22 cellular contexts compared by ENCODE assay signal in genomic region chr5:16570121-16570815, GRCh38. TPM values are rescaled to one million over a fixed set of nuclear protein-coding genes. Genes with fewer than 3 reads are reported as not detected.
DNase-seq lines count a peak whose midpoint lies in the region; ATAC-seq and TF ChIP-seq lines count a peak whose summit lies in the region.
"Had no signal": no experiment of that assay in that cellular context is flagged by ENCODE, and none has a peak within 500 bp of the region (broad histone marks: within the 10 kb centered on the region; RNA-seq: fewer than 3 reads in every experiment).

No MANE protein-coding gene starts in this region.

- CTCF ChIA-PET in MCF 10A (lab: Yijun Ruan, JAX), result interaction anchor here (0.5 to 5.4 kb wide), 5 partner anchors 18 to 620 kb away, joined by 3 to 45 read pairs (median 7); no protein-coding TSS in a partner anchor

- H3K36me3 Mint-ChIP-seq in MCF 10A (ENCODE audit: insufficient read depth, unreplicated experiment), result no peaks in the 10 kb centered on the region
- H3K36me3 Mint-ChIP-seq in effector memory CD8-positive, alpha-beta T cell (ENCODE audit: insufficient read depth), result no peaks in the 10 kb centered on the region
- H3K36me3 Mint-ChIP-seq: type B pancreatic cell had no signal

- no peaks in the 10 kb centered on the region for H3K27me3 ChIP-seq in breast epithelium
- no peaks in the 10 kb centered on the region for H3K27me3 ChIP-seq in adipocyte (replicated peaks; ENCODE audit: control insufficient read depth, insufficient read depth, low read length)
- H3K27me3 ChIP-seq: colonic mucosa had no signal

- H3K4me3 ChIP-seq in breast epithelium (no peak overlapping the region), adipocyte (ENCODE audit: low read length) (no peak overlapping the region), fibroblast of pulmonary artery (replicated peaks; ENCODE audit: low read depth, low read length) (no peak overlapping the region)
- H3K4me3 ChIP-seq: colonic mucosa had no signal

- no peak for ATAC-seq in effector memory CD8-positive, alpha-beta T cell (replicated peaks)
- ATAC-seq: activated T-helper 17 cell treated with anti-CD3 and anti-CD28 coated beads, Interleukin-2, amount 50 U/mL, for 72 hours had no signal

- H3K27ac Mint-ChIP-seq in MCF 10A (ENCODE audit: low read depth, unreplicated experiment), result no peak overlapping the region
- H3K27ac Mint-ChIP-seq in effector memory CD8-positive, alpha-beta T cell, result peak overlapping the region in 1 of 2 donors; percentile 6
- H3K27ac Mint-ChIP-seq: activated T-helper 17 cell treated with anti-CD3 and anti-CD28 coated beads, Interleukin-2, amount 50 U/mL, for 72 hours; nephron; progenitor cell of endocrine pancreas; type B pancreatic cell had no signal

- H3K9me3 ChIP-seq in breast epithelium, result no peaks in the 10 kb centered on the region
- H3K9me3 ChIP-seq in adipocyte (ENCODE audit: control insufficient read depth, low read length), result no peaks in the 10 kb centered on the region
- H3K9me3 ChIP-seq: colonic mucosa had no signal

- no peak overlapping the region for H3K27ac ChIP-seq in breast epithelium
- H3K27ac ChIP-seq: colonic mucosa had no signal

- intact Hi-C loops in MCF 10A (cut with micrococcal nuclease), result no loop called here
- intact Hi-C loops in breast epithelium (cut with DNase I; ENCODE audit: low total_unique reads), result no loop called here
- intact Hi-C loops in posterior cingulate gyrus (cut with DNase I), result no loop called here

- H3K9me3 Mint-ChIP-seq in MCF 10A (ENCODE audit: unreplicated experiment), result no peaks in the 10 kb centered on the region
- H3K9me3 Mint-ChIP-seq in effector memory CD8-positive, alpha-beta T cell, result no peaks in the 10 kb centered on the region
- H3K9me3 Mint-ChIP-seq: activated T-helper 17 cell treated with anti-CD3 and anti-CD28 coated beads, Interleukin-2, amount 50 U/mL, for 72 hours; CD4-positive, alpha-beta memory T cell; nephron had no signal

- DNase-seq in MCF 10A (ENCODE audit: unreplicated experiment) (peak; percentile 66), breast epithelium (ENCODE audit: low spot score in 2 of 2) (no peak), adipocyte (ENCODE audit: low read depth) (peak; percentile 36), fibroblast of pulmonary artery (ENCODE audit: low read depth) (peak; percentile 44), COLO829 (ENCODE audit: low spot score) (no peak), posterior cingulate gyrus (no peak), cerebellar nuclear complex (lab: John Stamatoyannopoulos, UW) (no peak)
- no peak for DNase-seq in effector memory CD8-positive, alpha-beta T cell
- DNase-seq: activated CD4-positive, CD25-positive, alpha-beta regulatory T cell treated with anti-CD3 and anti-CD28 coated beads, Interleukin-2, amount 50 U/mL, for 72 hours; amygdala; CD4-positive, alpha-beta memory T cell; colonic mucosa; DND-41; islet precursor cell; mesenchymal stem cell; MV-4-11; NCI-H2029; NCI-H510A had no signal

- TF ChIP-seq CTCF in MCF 10A (IDR thresholded peaks at IDR 0.05; ENCODE audit: unreplicated experiment) (no peak), breast epithelium (IDR thresholded peaks at IDR 0.05) (no peak), fibroblast of pulmonary artery (IDR thresholded peaks at IDR 0.05; ENCODE audit: low read length, missing control alignments) (no peak)

- TF ChIP-seq POLR2A in breast epithelium (IDR thresholded peaks at IDR 0.05), result no peak

- H3K9ac ChIP-seq in adipocyte (ENCODE audit: low read length), result no peak overlapping the region

- H3K4me3 Mint-ChIP-seq in MCF 10A (ENCODE audit: unreplicated experiment), result no peak overlapping the region
- no peak overlapping the region for H3K4me3 Mint-ChIP-seq in effector memory CD8-positive, alpha-beta T cell
- H3K4me3 Mint-ChIP-seq: activated T-helper 17 cell treated with anti-CD3 and anti-CD28 coated beads, Interleukin-2, amount 50 U/mL, for 72 hours; nephron; type B pancreatic cell had no signal

- H3K36me3 ChIP-seq in breast epithelium, result no peaks in the 10 kb centered on the region
- peaks cover 5% of the 10 kb centered on the region for H3K36me3 ChIP-seq in adipocyte (ENCODE audit: control insufficient read depth, insufficient read depth, low read length, severe bottlenecking)
- H3K36me3 ChIP-seq: colonic mucosa had no signal

- BruUV-seq in MCF 10A (replicated peaks; lab: Mats Ljungman, UMichigan), result no TSS peak

- peaks cover 0 to 11% of the 10 kb centered on the region in 2 donors for H3K4me1 ChIP-seq in breast epithelium
- peaks cover 38% of the 10 kb centered on the region for H3K4me1 ChIP-seq in adipocyte (ENCODE audit: control insufficient read depth, insufficient read depth, low read length)
- H3K4me1 ChIP-seq: colonic mucosa had no signal

- POLR2A ChIA-PET in MCF 10A (lab: Yijun Ruan, JAX), result no interaction called here

- no peaks in the 10 kb centered on the region for H3K27me3 Mint-ChIP-seq in MCF 10A (ENCODE audit: insufficient read depth, unreplicated experiment)
- no peaks in the 10 kb centered on the region for H3K27me3 Mint-ChIP-seq in effector memory CD8-positive, alpha-beta T cell
- H3K27me3 Mint-ChIP-seq: activated T-helper 17 cell treated with anti-CD3 and anti-CD28 coated beads, Interleukin-2, amount 50 U/mL, for 72 hours; CD4-positive, alpha-beta memory T cell; type B pancreatic cell had no signal

- peaks cover 33% of the 10 kb centered on the region for H3K4me1 Mint-ChIP-seq in MCF 10A (ENCODE audit: insufficient read depth, unreplicated experiment)
- peaks cover 0 to 9% of the 10 kb centered on the region in 2 donors for H3K4me1 Mint-ChIP-seq in effector memory CD8-positive, alpha-beta T cell (ENCODE audit: low read depth in 2 of 2)

RNA-seq across cellular contexts. Expression of gene RETREG1, which starts 46.5 kb away (rescaled TPM):
- total RNA-seq in MCF 10A (2022) (4.9 and 5.3 TPM in 2 replicates), breast epithelium (10 to 100 TPM; 27.1 to 51.5 (median 37.7) TPM)

Comparison
In these comparisons a context has a peak if more than half of its experiments do, and no peak if none do; other contexts are left out.
1. DNase-seq: peak in MCF 10A (single experiment), adipocyte (single experiment) and fibroblast of pulmonary artery (single experiment); none in breast epithelium (0 of 2), COLO829 (single experiment), posterior cingulate gyrus (0 of 10), effector memory CD8-positive, alpha-beta T cell (0 of 3) and cerebellar nuclear complex (0 of 2).